ENCODE assay signal across 23 cellular contexts in genomic region chr6:52733172-52733571, GRCh38. TPM values are rescaled to one million over a fixed set of nuclear protein-coding genes. Genes with fewer than 3 reads are reported as not detected.
A peak's percentile ranks its signal among the peaks of the same experiment; 100 is the strongest.
DNase-seq lines count a peak whose midpoint lies in the region; ATAC-seq, FAIRE-seq and TF ChIP-seq lines count a peak whose summit lies in the region.
"Had no signal": no experiment of that assay in that cellular context is flagged by ENCODE, and none has a peak within 500 bp of the region (broad histone marks: within the 10 kb centered on the region; RNA-seq: fewer than 3 reads in every experiment).

No MANE protein-coding gene starts in this region.

- H4K5ac ChIP-seq in H1 (ENCODE audit: insufficient read length, low read depth, low read length) = no peak overlapping the region

- H3K79me2 ChIP-seq in H1 (ENCODE audit: control insufficient read depth in 1 of 2, insufficient read depth in 2 of 2, low read length in 2 of 2) (no peaks in the 10 kb centered on the region), neural progenitor cell (ENCODE audit: low read depth) (no peaks in the 10 kb centered on the region)

- H3K27me3 Mint-ChIP-seq in neural progenitor cell (ENCODE audit: insufficient read depth, low read depth) = peaks cover 4% of the 10 kb centered on the region
- H3K27me3 Mint-ChIP-seq in natural killer cell (ENCODE audit: low read depth in 2 of 2) = peaks cover 0 to 7% of the 10 kb centered on the region in 2 donors

- no peak overlapping the region for H2BK5ac ChIP-seq in H1 (ENCODE audit: low read depth, low read length)

- no peak overlapping the region for H3K23ac ChIP-seq in H1 (ENCODE audit: insufficient read length)

- TF ChIP-seq CTCF in C4-2B (conservative IDR thresholded peaks at IDR 0.05) (no peak), H1 (IDR thresholded peaks at IDR 0.05; ENCODE audit: control extremely low read depth in 1 of 3, insufficient read depth in 1 of 3, low read depth in 1 of 3, low read length in 3 of 3) (no peak), neural progenitor cell (IDR thresholded peaks at IDR 0.05) (no peak), upper lobe of right lung (IDR thresholded peaks at IDR 0.05) (no peak), natural killer cell (IDR thresholded peaks at IDR 0.05) (no peak)

- no peaks in the 10 kb centered on the region for H3K23me2 ChIP-seq in H1 (ENCODE audit: low read depth, low read length)

- no peak for TF ChIP-seq RAD21 in H1 (IDR thresholded peaks at IDR 0.05 in 1 of 2, conservative IDR thresholded peaks at IDR 0.05 in 1 of 2; ENCODE audit: low read depth in 2 of 2, low read length in 2 of 2)

- H3K36me3 Mint-ChIP-seq in neural progenitor cell = no peaks in the 10 kb centered on the region
- no peaks in the 10 kb centered on the region for H3K36me3 Mint-ChIP-seq in natural killer cell
- H3K36me3 Mint-ChIP-seq: CD4-positive, alpha-beta memory T cell had no signal

- TF ChIP-seq EP300 in H1 (IDR thresholded peaks at IDR 0.05; ENCODE audit: borderline replicate concordance in 1 of 2, low read depth in 2 of 2, low read length in 2 of 2) = no peak

- intact Hi-C loops in upper lobe of right lung (cut with DNase I) = no loop called here
- intact Hi-C loops in natural killer cell (cut with micrococcal nuclease) = no loop called here

- CTCF ChIA-PET in H1 (lab: Charles Lee; ENCODE audit: partially characterized antibody) = interaction anchor here (1.5 to 2.3 kb wide), 2 partner anchors 9 to 21 kb away, joined by 3 to 7 read pairs; no protein-coding TSS in a partner anchor

- H3K27me3 ChIP-seq in H1 (replicated peaks in 1 of 4; ENCODE audit: control insufficient read depth in 3 of 4, extremely low read depth in 1 of 4, insufficient read depth in 3 of 4, low read length in 3 of 4) = no peaks in the 10 kb centered on the region
- no peaks in the 10 kb centered on the region for H3K27me3 ChIP-seq in neural progenitor cell
- no peaks in the 10 kb centered on the region for H3K27me3 ChIP-seq in upper lobe of right lung
- H3K27me3 ChIP-seq: BE2C; BLaER1 treated with 17β-estradiol and CSF1 and Interleukin-3, amounts not matched to agents 10 nM and 100 nM had no signal

- no peak overlapping the region for H2BK20ac ChIP-seq in H1 (ENCODE audit: low read length)

- H3K27ac ChIP-seq in C4-2B (0 out of 2 replicates have a peak overlapping the region, but pooled peaks have one; percentile 18), H1 (ENCODE audit: low read depth, low read length) (no peak overlapping the region), neural progenitor cell (no peak overlapping the region), upper lobe of right lung (no peak overlapping the region)
- H3K27ac ChIP-seq: A549; BLaER1 treated with 17β-estradiol and CSF1 and Interleukin-3, amounts not matched to agents 10 nM and 100 nM had no signal

- no peak overlapping the region for H2BK15ac ChIP-seq in H1 (ENCODE audit: low read length)

- no peak overlapping the region for H2BK12ac ChIP-seq in H1 (ENCODE audit: low read depth, low read length)

- H3K27ac Mint-ChIP-seq in neural progenitor cell (peak overlapping the region; percentile 77), natural killer cell (no peak overlapping the region)
- H3K27ac Mint-ChIP-seq: CD4-positive, alpha-beta memory T cell; GM23338; HFFc6 had no signal

- H4K20me1 ChIP-seq in H1 (replicated peaks in 1 of 2; ENCODE audit: control insufficient read depth in 1 of 2, insufficient read depth in 2 of 2, low read length in 2 of 2) (no peaks in the 10 kb centered on the region), neural progenitor cell (ENCODE audit: low read depth) (no peaks in the 10 kb centered on the region)
- H4K20me1 ChIP-seq: BLaER1 treated with 17β-estradiol and CSF1 and Interleukin-3, amounts not matched to agents 10 nM and 100 nM had no signal

- no peak overlapping the region for H3K4me3 ChIP-seq in H1 (ENCODE audit: extremely low read depth in 1 of 4, insufficient read depth in 2 of 4, low read depth in 3 of 4, low read length in 4 of 4)
- no peak overlapping the region for H3K4me3 ChIP-seq in neural progenitor cell
- H3K4me3 ChIP-seq in upper lobe of right lung = no peak overlapping the region
- H3K4me3 ChIP-seq: A549; BLaER1 treated with 17β-estradiol and CSF1 and Interleukin-3, amounts not matched to agents 10 nM and 100 nM; GM23338; HAP-1 had no signal

- peak overlapping the region; percentile 25 for H4K91ac ChIP-seq in H1 (replicated peaks; ENCODE audit: insufficient read length, low read length)

- ATAC-seq in upper lobe of right lung = peak; percentile 19
- no peak for ATAC-seq in natural killer cell
- ATAC-seq in GM21529 (IDR thresholded peaks at IDR 0.05; ENCODE audit: unreplicated experiment) = no peak
- ATAC-seq: A549, GM23338 had no signal

- no peak overlapping the region for H3K4me3 Mint-ChIP-seq in neural progenitor cell
- H3K4me3 Mint-ChIP-seq in natural killer cell = no peak overlapping the region
- H3K4me3 Mint-ChIP-seq: CD4-positive, alpha-beta memory T cell; GM23338; HFFc6 had no signal

- H3K4me1 ChIP-seq in H1 (replicated peaks in 1 of 4; ENCODE audit: control insufficient read depth in 3 of 4, insufficient read depth in 4 of 4, low read length in 3 of 4) (peaks cover 0 to 8% (median 2%) of the 10 kb centered on the region in 4 experiments; a peak in 3 of 7 replicates), neural progenitor cell (peaks cover 20% of the 10 kb centered on the region), upper lobe of right lung (no peaks in the 10 kb centered on the region)
- H3K4me1 ChIP-seq: A549; BE2C; BLaER1 treated with 17β-estradiol and CSF1 and Interleukin-3, amounts not matched to agents 10 nM and 100 nM had no signal

- H3F3A ChIP-seq in neural progenitor cell (ENCODE audit: low read depth) = no peaks in the 10 kb centered on the region

- no peak overlapping the region for H3K4ac ChIP-seq in H1 (replicated peaks; ENCODE audit: insufficient read length, low read depth, low read length)

- H3K36me3 ChIP-seq in H1 (ENCODE audit: control insufficient read depth in 2 of 4, insufficient read depth in 4 of 4, low read length in 3 of 4) = no peaks in the 10 kb centered on the region
- no peaks in the 10 kb centered on the region for H3K36me3 ChIP-seq in neural progenitor cell
- no peaks in the 10 kb centered on the region for H3K36me3 ChIP-seq in upper lobe of right lung
- H3K36me3 ChIP-seq: BE2C; BLaER1 treated with 17β-estradiol and CSF1 and Interleukin-3, amounts not matched to agents 10 nM and 100 nM; HAP-1 had no signal

- no peak overlapping the region for H3K14ac ChIP-seq in H1 (ENCODE audit: insufficient read length)

- FAIRE-seq in H1 (lab: Jason Lieb, UNC) = no peak
- FAIRE-seq: A549, G401.6, GM12892, H54 had no signal

- no peak overlapping the region for H2AFZ ChIP-seq in H1 (ENCODE audit: low read length)
- H2AFZ ChIP-seq in neural progenitor cell (replicated peaks) = no peak overlapping the region
- H2AFZ ChIP-seq: GM23338 had no signal

- H3K4me2 ChIP-seq in H1 (ENCODE audit: insufficient read depth in 1 of 2, low read depth in 2 of 2, low read length in 2 of 2) (no peak overlapping the region), neural progenitor cell (no peak overlapping the region)
- H3K4me2 ChIP-seq: A549; BLaER1 treated with 17β-estradiol and CSF1 and Interleukin-3, amounts not matched to agents 10 nM and 100 nM; GM23338 had no signal

- H3K4me1 Mint-ChIP-seq in neural progenitor cell (peaks cover 18% of the 10 kb centered on the region), natural killer cell (no peaks in the 10 kb centered on the region)
- H3K4me1 Mint-ChIP-seq: CD4-positive, alpha-beta memory T cell had no signal

- no peak for TF ChIP-seq POLR2A in H1 (IDR thresholded peaks at IDR 0.05; ENCODE audit: control extremely low read depth in 1 of 2, low read depth in 2 of 2, low read length in 2 of 2)

- H3K9me3 ChIP-seq in H1 (ENCODE audit: insufficient read depth in 2 of 2, low read depth in 1 of 2, low read length in 1 of 2) (no peaks in the 10 kb centered on the region), neural progenitor cell (ENCODE audit: low read depth) (no peaks in the 10 kb centered on the region), upper lobe of right lung (no peaks in the 10 kb centered on the region)
- H3K9me3 ChIP-seq: A549; BE2C; BLaER1 treated with 17β-estradiol and CSF1 and Interleukin-3, amounts not matched to agents 10 nM and 100 nM; Caco-2; HAP-1 had no signal

- POLR2A ChIA-PET in H1 (lab: Charles Lee; ENCODE audit: partially characterized antibody) = no interaction called here

- no peak overlapping the region for H3K9ac ChIP-seq in H1 (replicated peaks in 1 of 4; ENCODE audit: extremely low read depth in 1 of 4, low read depth in 3 of 4, low read length in 3 of 4)
- no peak overlapping the region for H3K9ac ChIP-seq in neural progenitor cell
- H3K9ac ChIP-seq: BLaER1 treated with 17β-estradiol and CSF1 and Interleukin-3, amounts not matched to agents 10 nM and 100 nM had no signal

- H3K18ac ChIP-seq in H1 (ENCODE audit: extremely low read depth, low read length) = no peak overlapping the region

- DNase-seq in H1 (ENCODE audit: low read depth in 1 of 2, low spot score in 2 of 2) = no peak
- DNase-seq in neural progenitor cell (ENCODE audit: low spot score) = no peak
- DNase-seq in upper lobe of right lung = no peak
- DNase-seq in cortex of kidney (lab: John Stamatoyannopoulos, UW) = no peak
- DNase-seq in natural killer cell = no peak
- DNase-seq: 8988T; ACHN; AML-193; BE2C; Caco-2; CD4-positive, alpha-beta memory T cell; DMS153; DND-41; HFFc6 had no signal

- H3K9me3 Mint-ChIP-seq in neural progenitor cell (peaks cover 4% of the 10 kb centered on the region), natural killer cell (no peaks in the 10 kb centered on the region)
- H3K9me3 Mint-ChIP-seq: CD4-positive, alpha-beta memory T cell; GM23338; HFFc6 had no signal

- H4K8ac ChIP-seq in H1 (ENCODE audit: extremely low read depth, insufficient read depth, low read length) = no peak overlapping the region

- 78% methylated on average over 1 of the region's 1 CpG; no CpG with 5 or more reads in 1 of the 2 experiments for WGBS in H1 (ENCODE audit: extremely low coverage in 1 of 2, insufficient coverage in 1 of 2, insufficient read length in 1 of 2, insufficient replicate concordance in 2 of 2, low coverage in 1 of 2, low lambda C conversion rate in 2 of 2, missing lambda C conversion rate in 1 of 2), 2 experiments

- no peak overlapping the region for H3K56ac ChIP-seq in H1 (replicated peaks; ENCODE audit: insufficient read length, low read depth, low read length)

- no peaks in the 10 kb centered on the region; the same call in 1 of the 2 replicates for H3K79me1 ChIP-seq in H1 (ENCODE audit: low read depth, low read length)

- H2AK5ac ChIP-seq in H1 (ENCODE audit: low read depth, low read length) = no peak overlapping the region

- no peak overlapping the region for H2BK120ac ChIP-seq in H1 (replicated peaks; ENCODE audit: low read depth, low read length)

RNA-seq across cellular contexts. Expression of gene GSTA2, which starts 30.1 kb away (rescaled TPM):
- total RNA-seq in H1 (2021; fragmentation: NEBNext Ultra II Directional; extraction: Animal tissue kit (Norgen Biotek cat#: 25700)) = not detected in 2 replicates
- polyA plus RNA-seq in H1 (2011; rRNA removed) = 0.05 TPM in 1 of 2 replicates, not detected in the other
- polyA plus RNA-seq in H1 (2011; cell fraction: cytosol; rRNA removed) = not detected
- not detected for polyA plus RNA-seq in H1 (2011; cell fraction: nucleus; rRNA removed)
- polyA plus RNA-seq in H1 (2012, experiment 1 of 2) = not detected in 4 replicates
- not detected for polyA plus RNA-seq in H1 (2012, experiment 2 of 2)
- 0.06 TPM for polyA plus RNA-seq in H1 (2013, experiment 1 of 2)
- polyA plus RNA-seq in H1 (2013, experiment 2 of 2) = 0.07 TPM
- not detected in 2 replicates for polyA minus RNA-seq in H1 (2011; rRNA and poly(A)+ RNA removed)
- not detected for polyA minus RNA-seq in H1 (2011; cell fraction: cytosol; rRNA and poly(A)+ RNA removed)
- not detected for polyA minus RNA-seq in H1 (2011; cell fraction: nucleus; rRNA and poly(A)+ RNA removed)
- total RNA-seq in neural progenitor cell (ENCODE audit: low replicate concordance) = not detected in 2 replicates
- total RNA-seq in upper lobe of right lung = not detected
- total RNA-seq in natural killer cell = not detected
- total RNA-seq: CD4-positive, alpha-beta memory T cell; GM23338; HFFc6 had no signal
- polyA plus RNA-seq: CD4-positive, alpha-beta memory T cell; GM23338 had no signal
